19 cellular contexts compared by ENCODE assay signal in the genomic region with DNA sequence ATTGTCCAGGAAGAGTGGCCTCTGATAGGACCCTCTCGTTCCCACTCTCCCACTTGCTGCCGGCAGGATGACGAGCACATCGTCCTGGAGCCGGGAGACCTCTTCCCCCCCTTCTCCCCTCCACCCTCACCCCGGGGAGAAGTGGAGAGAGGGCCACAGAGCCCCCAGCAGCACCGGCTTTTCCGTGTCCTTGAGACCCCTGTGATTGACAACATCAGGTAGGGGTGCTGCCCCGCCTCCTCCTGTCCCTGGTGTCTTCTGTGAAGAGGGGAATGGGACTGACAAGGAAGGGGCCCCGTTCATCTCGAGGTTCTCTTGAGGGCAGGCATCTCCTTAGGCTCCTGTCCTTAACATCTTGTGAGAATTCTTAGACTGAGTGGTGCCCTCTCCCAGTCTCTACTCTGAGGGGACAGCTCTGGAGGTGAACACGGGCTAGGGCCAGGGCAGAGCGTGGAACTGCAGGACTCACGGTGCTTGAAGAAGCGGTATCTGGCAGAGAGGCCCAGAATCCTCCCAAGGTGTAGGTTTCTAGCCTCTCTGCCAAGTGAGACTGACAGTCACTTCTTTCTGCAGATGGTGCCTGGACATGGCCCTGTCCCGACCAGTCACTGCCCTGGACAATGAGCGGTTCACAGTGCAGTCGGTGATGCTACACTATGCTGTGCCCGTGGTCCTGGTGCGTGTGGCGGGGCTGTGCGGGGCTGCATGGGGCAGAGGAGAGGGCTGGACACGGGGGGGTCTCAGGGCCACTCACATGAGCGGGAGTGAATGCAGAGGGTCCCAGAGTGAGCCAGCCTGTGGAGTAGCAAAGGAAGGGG. TPM values are rescaled to one million over a fixed set of nuclear protein-coding genes. Genes with fewer than 3 reads are reported as not detected.
DNase-seq lines count a peak whose midpoint lies in the region; ATAC-seq and FAIRE-seq lines count a peak whose summit lies in the region.
"Had no signal": no experiment of that assay in that cellular context is flagged by ENCODE, and none has a peak within 500 bp of the region (broad histone marks: within the 10 kb centered on the region; RNA-seq: fewer than 3 reads in every experiment).

No MANE protein-coding gene starts in this region.

- H3K36me3 Mint-ChIP-seq in activated naive CD8-positive, alpha-beta T cell treated with anti-CD3 and anti-CD28 coated beads, Interleukin-2, amount 10 ng/mL, durations not matched to agents 7 days and 5 days = peaks cover 18% of the 10 kb centered on the region
- peaks cover 0 to 18% (median 11%) of the 10 kb centered on the region in 5 donors for H3K36me3 Mint-ChIP-seq in naive thymus-derived CD4-positive, alpha-beta T cell
- H3K36me3 Mint-ChIP-seq: IgD-negative memory B cell had no signal

- FAIRE-seq in urothelium cell line (lab: Jason Lieb, UNC) = peak; percentile 81
- FAIRE-seq: astrocyte, H54 had no signal

- intact Hi-C loops in Right ventricle myocardium inferior (cut with DNase I) (no loop called here), left ventricle myocardium superior (cut with micrococcal nuclease) (no loop called here)
- intact Hi-C loops in naive thymus-derived CD4-positive, alpha-beta T cell (cut with micrococcal nuclease) = no loop called here

- H3K4me1 Mint-ChIP-seq in activated naive CD8-positive, alpha-beta T cell treated with anti-CD3 and anti-CD28 coated beads, Interleukin-2, amount 10 ng/mL, durations not matched to agents 7 days and 5 days = peaks cover 23% of the 10 kb centered on the region
- peaks cover 18 to 35% (median 24%) of the 10 kb centered on the region in 7 donors for H3K4me1 Mint-ChIP-seq in naive thymus-derived CD4-positive, alpha-beta T cell

- POLR2A ChIA-PET in activated naive CD8-positive, alpha-beta T cell treated with anti-CD3 and anti-CD28 coated beads, Interleukin-2, amount 10 ng/mL, durations not matched to agents 7 days and 5 days (lab: Charles Lee) = interaction anchor here (2.0 to 4.6 kb wide), 3 partner anchors 9 to 218 kb away, joined by 5 to 27 read pairs (median 6); partner anchors contain the start of genes MIF4GD and TMEM94
- POLR2A ChIA-PET in naive thymus-derived CD4-positive, alpha-beta T cell (lab: Charles Lee) = interaction anchor here (0.6 to 2.2 kb wide), 3 partner anchors 29 to 101 kb away, joined by 3 to 28 read pairs (median 5); partner anchors contain the start of gene TMEM94

- H3K9me3 Mint-ChIP-seq in activated naive CD8-positive, alpha-beta T cell treated with anti-CD3 and anti-CD28 coated beads, Interleukin-2, amount 10 ng/mL, durations not matched to agents 7 days and 5 days = no peaks in the 10 kb centered on the region
- no peaks in the 10 kb centered on the region for H3K9me3 Mint-ChIP-seq in naive thymus-derived CD4-positive, alpha-beta T cell
- H3K9me3 Mint-ChIP-seq: IgD-negative memory B cell had no signal

- DNase-seq in Right ventricle myocardium inferior (ENCODE audit: missing footprints) = peak; percentile 51
- DNase-seq in left ventricle myocardium superior = no peak
- no peak for DNase-seq in activated naive CD8-positive, alpha-beta T cell treated with anti-CD3 and anti-CD28 coated beads, Interleukin-2, amount 10 ng/mL, durations not matched to agents 7 days and 5 days
- DNase-seq in naive thymus-derived CD4-positive, alpha-beta T cell = no peak
- DNase-seq in urothelium cell line (ENCODE audit: low spot score) = no peak
- no peak for DNase-seq in midbrain (lab: John Stamatoyannopoulos, UW)
- DNase-seq in NCI-H2227 treated with DMSO at 0.1 percent for 48 hours (lab: John Stamatoyannopoulos, UW) = no peak
- DNase-seq: GDM1; kidney glomerular epithelial cell; MM.1S; NCI-H1694 treated with DMSO at 0.1 percent for 48 hours; NCI-H345; stimulated activated naive CD8-positive, alpha-beta T cell treated with anti-CD3 and anti-CD28 coated beads, Interleukin-15, Interleukin-2, amounts not matched to agents 100 U/mL and 50 U/mL, for 24 hours; uterus had no signal

- peak overlapping the region; percentile 98 for H3K27ac Mint-ChIP-seq in activated naive CD8-positive, alpha-beta T cell treated with anti-CD3 and anti-CD28 coated beads, Interleukin-2, amount 10 ng/mL, durations not matched to agents 7 days and 5 days
- H3K27ac Mint-ChIP-seq in naive thymus-derived CD4-positive, alpha-beta T cell = peak overlapping the region in 8 of 9 donors; percentile 48 to 97 (median 88)
- H3K27ac Mint-ChIP-seq: IgD-negative memory B cell had no signal

- no peaks in the 10 kb centered on the region for H3K9me3 ChIP-seq in naive thymus-derived CD4-positive, alpha-beta T cell (ENCODE audit: control insufficient read depth in 2 of 3, low read length in 3 of 3)
- H3K9me3 ChIP-seq: right atrium auricular region, uterus had no signal

- no peak overlapping the region for H3K4me3 ChIP-seq in naive thymus-derived CD4-positive, alpha-beta T cell (ENCODE audit: low read length)
- H3K4me3 ChIP-seq: right atrium auricular region, uterus had no signal

- peak overlapping the region; percentile 5 for H3K4me3 Mint-ChIP-seq in activated naive CD8-positive, alpha-beta T cell treated with anti-CD3 and anti-CD28 coated beads, Interleukin-2, amount 10 ng/mL, durations not matched to agents 7 days and 5 days
- peak overlapping the region in 3 of 10 donors; percentile 75 to 84 (median 81) for H3K4me3 Mint-ChIP-seq in naive thymus-derived CD4-positive, alpha-beta T cell

- H3K27me3 ChIP-seq in naive thymus-derived CD4-positive, alpha-beta T cell (ENCODE audit: control insufficient read depth in 2 of 2, insufficient read depth in 2 of 2, low read length in 2 of 2) = no peaks in the 10 kb centered on the region
- H3K27me3 ChIP-seq: right atrium auricular region, uterus had no signal

- peaks cover 0 to 46% (median 5%) of the 10 kb centered on the region in 3 experiments for H3K36me3 ChIP-seq in naive thymus-derived CD4-positive, alpha-beta T cell (ENCODE audit: control insufficient read depth in 2 of 3, insufficient read depth in 3 of 3, low read length in 3 of 3)
- H3K36me3 ChIP-seq: uterus had no signal

- ATAC-seq in Right ventricle myocardium inferior (no peak), left ventricle myocardium superior (no peak), HG03095 (IDR thresholded peaks at IDR 0.05; ENCODE audit: unreplicated experiment) (no peak)
- no peak for ATAC-seq in activated naive CD8-positive, alpha-beta T cell treated with anti-CD3 and anti-CD28 coated beads, Interleukin-2, amount 10 ng/mL, durations not matched to agents 7 days and 5 days (ENCODE audit: low read depth)
- no peak for ATAC-seq in naive thymus-derived CD4-positive, alpha-beta T cell
- ATAC-seq: stimulated activated naive CD8-positive, alpha-beta T cell treated with anti-CD3 and anti-CD28 coated beads, Interleukin-15, Interleukin-2, amounts not matched to agents 100 U/mL and 50 U/mL, for 24 hours had no signal

- CTCF ChIA-PET in naive thymus-derived CD4-positive, alpha-beta T cell (lab: Charles Lee) = interaction anchor here (1.0 kb wide), 1 partner anchor 377 kb away, joined by 3 read pairs; no protein-coding TSS in a partner anchor

- no peak overlapping the region for H3K27ac ChIP-seq in naive thymus-derived CD4-positive, alpha-beta T cell (ENCODE audit: low read depth, low read length)

- no peaks in the 10 kb centered on the region for H3K27me3 Mint-ChIP-seq in activated naive CD8-positive, alpha-beta T cell treated with anti-CD3 and anti-CD28 coated beads, Interleukin-2, amount 10 ng/mL, durations not matched to agents 7 days and 5 days
- no peaks in the 10 kb centered on the region for H3K27me3 Mint-ChIP-seq in naive thymus-derived CD4-positive, alpha-beta T cell

- H3K4me1 ChIP-seq in naive thymus-derived CD4-positive, alpha-beta T cell (ENCODE audit: control insufficient read depth in 2 of 2, insufficient read depth in 2 of 2, low read length in 2 of 2) = peaks cover 16 to 25% of the 10 kb centered on the region in 2 donors
- H3K4me1 ChIP-seq: uterus had no signal

RNA-seq across cellular contexts. Expression of gene CASKIN2, which starts 26.4 kb away (rescaled TPM):
- total RNA-seq in Right ventricle myocardium inferior = 39.1 TPM
- total RNA-seq in left ventricle myocardium superior = 36.6 TPM
- total RNA-seq in activated naive CD8-positive, alpha-beta T cell treated with anti-CD3 and anti-CD28 coated beads, Interleukin-2, amount 10 ng/mL, durations not matched to agents 7 days and 5 days = 1 to 10 TPM in 1 of 2 experiments, under 1 TPM in 1; 0.72 to 2.3 TPM
- 1 to 10 TPM in 2 of 5 experiments, under 1 TPM in 3; 0.22 to 1.2 (median 0.92) TPM for total RNA-seq in naive thymus-derived CD4-positive, alpha-beta T cell
- polyA plus RNA-seq in naive thymus-derived CD4-positive, alpha-beta T cell = under 1 TPM in 1 of 2 donors, not detected in 1; 0.28 TPM
- polyA plus RNA-seq: IgD-negative memory B cell had no signal

RNA-seq across cellular contexts. Expression of gene TSEN54, which starts 27.4 kb away (rescaled TPM):
- total RNA-seq in Right ventricle myocardium inferior (6.1 TPM), left ventricle myocardium superior (8.3 TPM)
- 10 to 100 TPM; 75.2 to 76.0 TPM for total RNA-seq in activated naive CD8-positive, alpha-beta T cell treated with anti-CD3 and anti-CD28 coated beads, Interleukin-2, amount 10 ng/mL, durations not matched to agents 7 days and 5 days
- 10 to 100 TPM; 36.2 to 62.9 (median 56.0) TPM for total RNA-seq in naive thymus-derived CD4-positive, alpha-beta T cell
- 10 to 100 TPM; 64.6 to 85.0 TPM for polyA plus RNA-seq in naive thymus-derived CD4-positive, alpha-beta T cell

RNA-seq across cellular contexts. Expression of gene TMEM94, which starts 32.5 kb away (rescaled TPM):
- total RNA-seq in Right ventricle myocardium inferior (50.3 TPM), left ventricle myocardium superior (56.8 TPM)
- total RNA-seq in activated naive CD8-positive, alpha-beta T cell treated with anti-CD3 and anti-CD28 coated beads, Interleukin-2, amount 10 ng/mL, durations not matched to agents 7 days and 5 days = 100 to 1,000 TPM; 112 to 115 TPM
- 10 to 100 TPM; 74.1 to 97.2 (median 81.9) TPM for total RNA-seq in naive thymus-derived CD4-positive, alpha-beta T cell
- polyA plus RNA-seq in naive thymus-derived CD4-positive, alpha-beta T cell = 10 to 100 TPM; 11.7 to 27.2 TPM

RNA-seq across cellular contexts. Expression of gene LLGL2, which starts 36.6 kb away (rescaled TPM):
- total RNA-seq in Right ventricle myocardium inferior = 4.1 TPM
- 5.1 TPM for total RNA-seq in left ventricle myocardium superior
- 10 to 100 TPM; 36.9 to 37.2 TPM for total RNA-seq in activated naive CD8-positive, alpha-beta T cell treated with anti-CD3 and anti-CD28 coated beads, Interleukin-2, amount 10 ng/mL, durations not matched to agents 7 days and 5 days
- total RNA-seq in naive thymus-derived CD4-positive, alpha-beta T cell = 10 to 100 TPM; 22.4 to 55.7 (median 33.7) TPM
- polyA plus RNA-seq in naive thymus-derived CD4-positive, alpha-beta T cell = 10 to 100 TPM in 1 of 2 donors, 1 to 10 TPM in 1; 9.2 to 12.8 TPM

Comparison
In these comparisons a context has a peak if more than half of its experiments do, and no peak if none do; other contexts are left out.
1. RNA of gene CASKIN2, which starts 26.4 kb away (total RNA-seq): 39.1 TPM in Right ventricle myocardium inferior (single experiment) and 36.6 TPM in left ventricle myocardium superior (single experiment); 0.72 to 2.3 TPM in activated naive CD8-positive, alpha-beta T cell treated with anti-CD3 and anti-CD28 coated beads, Interleukin-2, amount 10 ng/mL, durations not matched to agents 7 days and 5 days and 0.22 to 1.2 TPM in naive thymus-derived CD4-positive, alpha-beta T cell; every median in the first group is over 10 times any median in the second.